In the genomic region with DNA sequence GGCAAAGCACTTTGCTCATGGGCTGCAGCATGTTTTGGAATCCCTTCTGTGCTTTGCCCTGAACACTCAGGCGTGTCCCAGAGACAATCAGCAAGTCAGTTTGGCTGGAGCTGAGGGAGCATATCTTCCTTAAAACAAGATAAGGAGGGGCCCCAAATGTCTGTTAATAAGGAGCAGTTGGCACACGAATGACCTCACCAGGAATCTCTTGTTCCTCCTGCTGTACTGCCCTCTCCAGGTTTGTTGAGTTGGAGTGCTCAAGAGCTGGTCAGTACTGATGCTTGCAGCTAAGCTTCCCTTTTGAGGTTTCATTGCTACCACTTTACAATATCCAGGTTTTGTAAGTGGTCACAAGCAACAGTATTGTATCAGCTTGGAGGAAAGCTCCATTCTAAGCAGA, we compare ENCODE assay signal across 20 cellular contexts.
"Had no signal": no experiment of that assay in that cellular context is flagged by ENCODE, and none has a peak within 500 bp of the region (broad histone marks: within the 10 kb centered on the region; RNA-seq: fewer than 3 reads in every experiment).

No MANE protein-coding gene starts in this region.

- H3K4me1 ChIP-seq: heart right ventricle, left ventricle myocardium inferior, tibial artery had no signal

- H3K9me3 Mint-ChIP-seq: activated CD4-positive, alpha-beta T cell treated with anti-CD3 and anti-CD28 coated beads, Interleukin-2, amount 10 ng/mL, durations not matched to agents 24 days and 14 days; activated naive CD8-positive, alpha-beta T cell treated with anti-CD3 and anti-CD28 coated beads, Interleukin-2, amount 10 ng/mL, durations not matched to agents 7 days and 5 days; activated T-helper 1 cell treated with anti-CD3 and anti-CD28 coated beads, Interleukin-12 subunit alpha, Interleukin-12 subunit beta, Interleukin-2, Interleukin-4 antibody, amounts not matched to agents 30 ng/mL and 10 ng/mL and 1 ng/mL, durations not matched to agents 14 hours and 24 hours and 36 hours had no signal

- H3K27ac Mint-ChIP-seq: activated CD4-positive, alpha-beta T cell treated with anti-CD3 and anti-CD28 coated beads, Interleukin-2, amount 10 ng/mL, durations not matched to agents 24 days and 14 days; activated naive CD8-positive, alpha-beta T cell treated with anti-CD3 and anti-CD28 coated beads, Interleukin-2, amount 10 ng/mL, durations not matched to agents 7 days and 5 days; activated T-helper 1 cell treated with anti-CD3 and anti-CD28 coated beads, Interleukin-12 subunit alpha, Interleukin-12 subunit beta, Interleukin-2, Interleukin-4 antibody, amounts not matched to agents 30 ng/mL and 10 ng/mL and 1 ng/mL, durations not matched to agents 14 hours and 24 hours and 36 hours; natural killer cell treated with Interleukin-12 subunit alpha and Interleukin-12 subunit beta and Interleukin-15 and Interleukin-18, amount 100 ng/mL, for 72 hours had no signal

- H3K27ac ChIP-seq: brain microvascular endothelial cell, coronary artery, gastrocnemius medialis, heart right ventricle, left ventricle myocardium inferior, tibial artery had no signal

- H3K36me3 Mint-ChIP-seq: activated naive CD8-positive, alpha-beta T cell treated with anti-CD3 and anti-CD28 coated beads, Interleukin-2, amount 10 ng/mL, durations not matched to agents 7 days and 5 days; natural killer cell treated with Interleukin-12 subunit alpha and Interleukin-12 subunit beta and Interleukin-15 and Interleukin-18, amount 100 ng/mL, for 72 hours had no signal

- ATAC-seq: gastrocnemius medialis; heart right ventricle; natural killer cell treated with Interleukin-12 subunit alpha and Interleukin-12 subunit beta and Interleukin-15 and Interleukin-18, amount 100 ng/mL, for 72 hours had no signal

- H3K4me1 Mint-ChIP-seq: activated CD4-positive, alpha-beta T cell treated with anti-CD3 and anti-CD28 coated beads, Interleukin-2, amount 10 ng/mL, durations not matched to agents 24 days and 14 days; activated naive CD8-positive, alpha-beta T cell treated with anti-CD3 and anti-CD28 coated beads, Interleukin-2, amount 10 ng/mL, durations not matched to agents 7 days and 5 days; central memory CD8-positive, alpha-beta T cell had no signal

- H3K4me3 Mint-ChIP-seq: activated CD4-positive, alpha-beta T cell treated with anti-CD3 and anti-CD28 coated beads, Interleukin-2, amount 10 ng/mL, durations not matched to agents 24 days and 14 days; activated naive CD8-positive, alpha-beta T cell treated with anti-CD3 and anti-CD28 coated beads, Interleukin-2, amount 10 ng/mL, durations not matched to agents 7 days and 5 days; activated T-helper 1 cell treated with anti-CD3 and anti-CD28 coated beads, Interleukin-12 subunit alpha, Interleukin-12 subunit beta, Interleukin-2, Interleukin-4 antibody, amounts not matched to agents 30 ng/mL and 10 ng/mL and 1 ng/mL, durations not matched to agents 14 hours and 24 hours and 36 hours; central memory CD8-positive, alpha-beta T cell; natural killer cell treated with Interleukin-12 subunit alpha and Interleukin-12 subunit beta and Interleukin-15 and Interleukin-18, amount 100 ng/mL, for 72 hours had no signal

- H3K27me3 ChIP-seq: gastrocnemius medialis, tibial artery had no signal

- H3K4me3 ChIP-seq: coronary artery, gastrocnemius medialis, heart right ventricle, left ventricle myocardium inferior, tibial artery had no signal

- H3K36me3 ChIP-seq: brain microvascular endothelial cell, gastrocnemius medialis, heart right ventricle, left ventricle myocardium inferior, tibial artery had no signal

- H3K9me3 ChIP-seq: gastrocnemius medialis, heart right ventricle, left ventricle myocardium inferior, tibial artery had no signal

- DNase-seq: activated CD4-positive, alpha-beta T cell treated with anti-CD3 and anti-CD28 coated beads, Interleukin-2, amount 10 ng/mL, durations not matched to agents 24 days and 14 days; activated CD4-positive, CD25-positive, alpha-beta regulatory T cell; activated naive CD8-positive, alpha-beta T cell treated with anti-CD3 and anti-CD28 coated beads, Interleukin-2, amount 10 ng/mL, durations not matched to agents 7 days and 5 days; anterior cingulate cortex; brain microvascular endothelial cell; effector CD8-positive, alpha-beta T cell; gastrocnemius medialis; heart right ventricle; kidney; left ventricle myocardium inferior; nucleus accumbens; stimulated activated CD4-positive, alpha-beta T cell treated with anti-CD3 and anti-CD28 coated beads, Interleukin-15, amount 100 ng/mL, for 24 hours; stimulated activated CD4-positive, alpha-beta T cell treated with anti-CD3 and anti-CD28 coated beads, Interleukin-4, amount 100 ng/mL, for 1 hour; stimulated activated naive CD4-positive, alpha-beta T cell; T-helper 2 cell; tibial artery had no signal
